8 cellular contexts compared by ENCODE assay signal in the genomic region with DNA sequence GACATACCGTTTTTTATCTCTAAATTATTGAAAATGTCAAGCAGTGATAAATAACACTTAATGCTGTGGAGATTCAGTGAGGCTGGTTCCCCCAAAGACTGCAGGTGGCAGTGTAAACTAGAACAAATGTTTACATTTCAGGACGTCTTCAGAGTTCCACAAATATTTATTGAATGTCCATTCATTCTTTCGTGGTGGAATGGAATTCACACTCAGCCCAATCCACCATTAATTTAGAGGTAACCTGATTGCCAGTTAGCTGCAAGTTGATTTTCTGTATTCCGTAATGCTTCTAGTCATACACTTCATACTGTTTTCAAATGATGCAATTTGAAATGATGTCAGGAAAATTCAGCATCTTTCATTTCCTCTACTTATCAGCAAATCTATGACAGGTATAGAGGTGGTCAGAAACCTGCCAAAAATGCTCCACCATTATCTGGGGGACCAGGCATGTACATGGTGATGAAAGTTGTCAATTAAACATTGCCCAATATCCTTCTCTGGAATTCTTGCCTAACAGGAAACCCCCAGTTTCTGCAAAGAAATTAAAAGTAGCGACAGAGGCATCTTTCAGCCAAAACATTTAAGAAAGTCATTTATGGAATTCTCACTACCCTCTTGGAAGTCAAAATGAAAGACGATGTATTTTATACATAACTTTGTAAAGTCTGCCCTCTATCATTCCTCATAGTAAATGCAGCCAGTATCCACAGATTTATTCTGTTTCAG.
DNase-seq lines count a peak whose midpoint lies in the region; ATAC-seq, FAIRE-seq and TF ChIP-seq lines count a peak whose summit lies in the region.

No MANE protein-coding gene starts in this region.

- peaks cover 4% of the 10 kb centered on the region for H3K27me3 Mint-ChIP-seq in brain

- H3K9ac ChIP-seq in BLaER1 treated with 17β-estradiol and CSF1 and Interleukin-3, amounts not matched to agents 10 nM and 100 nM, result no peak overlapping the region

- no peak overlapping the region for H3K27ac ChIP-seq in BLaER1 treated with 17β-estradiol and CSF1 and Interleukin-3, amounts not matched to agents 10 nM and 100 nM
- no peak overlapping the region for H3K27ac ChIP-seq in right lobe of liver

- peak overlapping the region; percentile 14 to 71 (median 41) for H3K4me3 Mint-ChIP-seq in brain

- FAIRE-seq in GM12892 (lab: Jason Lieb, UNC), result peak; percentile 78

- no peaks in the 10 kb centered on the region for H3K27me3 ChIP-seq in BLaER1 treated with 17β-estradiol and CSF1 and Interleukin-3, amounts not matched to agents 10 nM and 100 nM
- H3K27me3 ChIP-seq in right lobe of liver, result no peaks in the 10 kb centered on the region

- peaks cover 5 to 6% (median 5%) of the 10 kb centered on the region in 10 experiments; a peak in 18 of 20 replicates for H3K4me1 ChIP-seq in BLaER1 treated with 17β-estradiol and CSF1 and Interleukin-3, amounts not matched to agents 10 nM and 100 nM
- H3K4me1 ChIP-seq in right lobe of liver, result peaks cover 0 to 6% (median 0%) of the 10 kb centered on the region in 4 donors

- H3K36me3 Mint-ChIP-seq in brain, result peaks cover 6% of the 10 kb centered on the region

- no peaks in the 10 kb centered on the region for H3K36me3 ChIP-seq in BLaER1 treated with 17β-estradiol and CSF1 and Interleukin-3, amounts not matched to agents 10 nM and 100 nM
- H3K36me3 ChIP-seq in right lobe of liver, result no peaks in the 10 kb centered on the region

- peak overlapping the region in 4 of 10 experiments; percentile 8 to 38 (median 33); a peak in 6 of 20 replicates for H3K4me3 ChIP-seq in BLaER1 treated with 17β-estradiol and CSF1 and Interleukin-3, amounts not matched to agents 10 nM and 100 nM
- no peak overlapping the region for H3K4me3 ChIP-seq in right lobe of liver

- H3K4me2 ChIP-seq in BLaER1 treated with 17β-estradiol and CSF1 and Interleukin-3, amounts not matched to agents 10 nM and 100 nM, result peak overlapping the region; percentile 47 to 90 (median 55); a peak in 21 of 22 replicates

- peaks cover 9 to 23% (median 19%) of the 10 kb centered on the region in 5 experiments for H3K9me3 Mint-ChIP-seq in brain

- WGBS in right lobe of liver (ENCODE audit: insufficient coverage, low coverage, low lambda C conversion rate, missing lambda C conversion rate), result 6% methylated on average over 6 of the region's 6 CpGs

- intact Hi-C loops in right lobe of liver (cut with DNase I), result no loop called here

- peak overlapping the region in 2 of 5 experiments; percentile 38 to 45 for H3K27ac Mint-ChIP-seq in brain

- TF ChIP-seq CTCF in brain (conservative IDR thresholded peaks at IDR 0.05), result peak; percentile 71 to 76
- TF ChIP-seq CTCF in right lobe of liver (IDR thresholded peaks at IDR 0.05), result peak; percentile 31 to 49 (median 42)

- TF ChIP-seq POLR2A in GM12892 (IDR thresholded peaks at IDR 0.05; ENCODE audit: low read depth, low read length), result no peak
- no peak for TF ChIP-seq POLR2A in right lobe of liver (IDR thresholded peaks at IDR 0.05)

- peak; percentile 64 to 75 (median 68) for ATAC-seq in right lobe of liver

- no peak for DNase-seq in GM12892 (ENCODE audit: insufficient read length)
- peak; percentile 37 for DNase-seq in NCI-H2196 (lab: John Stamatoyannopoulos, UW; ENCODE audit: unreplicated experiment)
- no peak for DNase-seq in right lobe of liver
- DNase-seq in activated effector memory CD4-positive, alpha-beta T cell treated with anti-CD3 and anti-CD28 coated beads, Interleukin-2, amount 50 U/mL, for 16 hours, result no peak
- DNase-seq in ureter (ENCODE audit: low spot score), result no peak
- DNase-seq in activated CD8-positive, alpha-beta memory T cell treated with anti-CD3 and anti-CD28 coated beads, Interleukin-2, amount 50 U/mL, for 4 hours, result no peak

- no peaks in the 10 kb centered on the region for H4K20me1 ChIP-seq in BLaER1 treated with 17β-estradiol and CSF1 and Interleukin-3, amounts not matched to agents 10 nM and 100 nM

- peaks cover 9% of the 10 kb centered on the region for H3K4me1 Mint-ChIP-seq in brain

- H3K9me3 ChIP-seq in BLaER1 treated with 17β-estradiol and CSF1 and Interleukin-3, amounts not matched to agents 10 nM and 100 nM (replicated peaks in 1 of 11), result peaks cover 1 to 24% (median 17%) of the 10 kb centered on the region in 11 experiments; a peak in 21 of 22 replicates
- no peaks in the 10 kb centered on the region for H3K9me3 ChIP-seq in right lobe of liver
